Comparison of ENCODE assay signal across 27 cellular contexts in genomic region chr5:178382689-178383276, GRCh38.
DNase-seq lines count a peak whose midpoint lies in the region; TF ChIP-seq lines count a peak whose summit lies in the region.
"Had no signal": no experiment of that assay in that cellular context is flagged by ENCODE, and none has a peak within 500 bp of the region (broad histone marks: within the 10 kb centered on the region; RNA-seq: fewer than 3 reads in every experiment).

No MANE protein-coding gene starts in this region.

- H3K36me3 Mint-ChIP-seq in glutamatergic neuron (ENCODE audit: unreplicated experiment) (no peaks in the 10 kb centered on the region), endothelial cell (ENCODE audit: low read depth, unreplicated experiment) (no peaks in the 10 kb centered on the region)
- H3K36me3 Mint-ChIP-seq: stimulated activated naive B cell treated with anti-CD40 and anti-IgM and Interleukin-4, amounts not matched to agents 10 μg/mL and 1 μg/mL and 100 μg/mL, for 72 hours had no signal

- H4K20me1 ChIP-seq in Karpas-422 (ENCODE audit: insufficient read depth, low read depth, low read length): no peaks in the 10 kb centered on the region

- H3K27ac Mint-ChIP-seq in glutamatergic neuron (ENCODE audit: unreplicated experiment) (no peak overlapping the region), endothelial cell (ENCODE audit: unreplicated experiment) (no peak overlapping the region)
- H3K27ac Mint-ChIP-seq: stimulated activated naive B cell treated with anti-CD40 and anti-IgM and Interleukin-4, amounts not matched to agents 10 μg/mL and 1 μg/mL and 100 μg/mL, for 72 hours had no signal

- peaks cover 12% of the 10 kb centered on the region for H3K4me1 Mint-ChIP-seq in glutamatergic neuron (ENCODE audit: low read depth, unreplicated experiment)
- H3K4me1 Mint-ChIP-seq in endothelial cell (ENCODE audit: unreplicated experiment): peaks cover 21% of the 10 kb centered on the region

- H3K36me3 ChIP-seq in parathyroid adenoma (ENCODE audit: control insufficient read depth, insufficient read depth, low read length) (no peaks in the 10 kb centered on the region), Karpas-422 (ENCODE audit: insufficient read depth, low read length) (no peaks in the 10 kb centered on the region)
- H3K36me3 ChIP-seq: brain microvascular endothelial cell, colonic mucosa, esophagus muscularis mucosa, lower lobe of right lung, SJCRH30, suprapubic skin had no signal

- peaks cover 6% of the 10 kb centered on the region for H3K9me3 Mint-ChIP-seq in glutamatergic neuron (ENCODE audit: unreplicated experiment)
- no peaks in the 10 kb centered on the region for H3K9me3 Mint-ChIP-seq in endothelial cell (ENCODE audit: unreplicated experiment)
- H3K9me3 Mint-ChIP-seq: stimulated activated naive B cell treated with anti-CD40 and anti-IgM and Interleukin-4, amounts not matched to agents 10 μg/mL and 1 μg/mL and 100 μg/mL, for 72 hours had no signal

- H3K9ac ChIP-seq in parathyroid adenoma (no peak overlapping the region), Karpas-422 (ENCODE audit: low read length) (no peak overlapping the region)

- no peaks in the 10 kb centered on the region for H3K9me2 ChIP-seq in Karpas-422 (replicated peaks; ENCODE audit: insufficient read depth, low read length)

- 0 out of 2 replicates have a peak overlapping the region, but pooled peaks have one; percentile 19 for H3K27ac ChIP-seq in HL-60 (replicated peaks)
- H3K27ac ChIP-seq in parathyroid adenoma: no peak overlapping the region
- H3K27ac ChIP-seq in Karpas-422 (ENCODE audit: low read length): no peak overlapping the region
- H3K27ac ChIP-seq: brain microvascular endothelial cell, colonic mucosa, esophagus muscularis mucosa, lower lobe of right lung, SJCRH30, suprapubic skin had no signal

- H3K4me3 ChIP-seq in HL-60 (replicated peaks; ENCODE audit: insufficient read depth, low read length): no peak overlapping the region
- H3K4me3 ChIP-seq in parathyroid adenoma (ENCODE audit: low read depth, low read length): no peak overlapping the region
- no peak overlapping the region for H3K4me3 ChIP-seq in Karpas-422 (ENCODE audit: low read length)
- H3K4me3 ChIP-seq: colonic mucosa, lower lobe of right lung, SJCRH30, suprapubic skin had no signal

- no peak overlapping the region for H3K4me3 Mint-ChIP-seq in glutamatergic neuron (ENCODE audit: unreplicated experiment)
- no peak overlapping the region for H3K4me3 Mint-ChIP-seq in endothelial cell (ENCODE audit: unreplicated experiment)
- H3K4me3 Mint-ChIP-seq: stimulated activated naive B cell treated with anti-CD40 and anti-IgM and Interleukin-4, amounts not matched to agents 10 μg/mL and 1 μg/mL and 100 μg/mL, for 72 hours had no signal

- H2AFZ ChIP-seq in parathyroid adenoma: peak overlapping the region; percentile 42
- no peak overlapping the region for H2AFZ ChIP-seq in Karpas-422 (ENCODE audit: low read length)

- H3K4me1 ChIP-seq in parathyroid adenoma (peaks cover 13% of the 10 kb centered on the region), Karpas-422 (ENCODE audit: low read length) (no peaks in the 10 kb centered on the region)
- H3K4me1 ChIP-seq: colonic mucosa, SJCRH30 had no signal

- no peaks in the 10 kb centered on the region for H3K79me2 ChIP-seq in parathyroid adenoma
- H3K79me2 ChIP-seq in Karpas-422 (ENCODE audit: low read length): no peaks in the 10 kb centered on the region

- H3K9me3 ChIP-seq in parathyroid adenoma (ENCODE audit: control insufficient read depth, low read length): no peaks in the 10 kb centered on the region
- no peaks in the 10 kb centered on the region for H3K9me3 ChIP-seq in Karpas-422 (ENCODE audit: low read length)
- H3K9me3 ChIP-seq: colonic mucosa, esophagus muscularis mucosa, lower lobe of right lung, SJCRH30, suprapubic skin had no signal

- H3K27me3 Mint-ChIP-seq in glutamatergic neuron (ENCODE audit: unreplicated experiment) (peaks cover 6% of the 10 kb centered on the region), endothelial cell (ENCODE audit: unreplicated experiment) (peaks cover 17% of the 10 kb centered on the region)

- TF ChIP-seq CTCF in HL-60 (IDR thresholded peaks at IDR 0.05; ENCODE audit: insufficient read depth, low read length): no peak
- TF ChIP-seq CTCF in glutamatergic neuron (IDR thresholded peaks at IDR 0.05; ENCODE audit: partially characterized antibody, unreplicated experiment): no peak
- no peak for TF ChIP-seq CTCF in parathyroid adenoma (IDR thresholded peaks at IDR 0.05)
- TF ChIP-seq CTCF in endothelial cell (IDR thresholded peaks at IDR 0.05; ENCODE audit: unreplicated experiment): no peak

- H3K27me3 ChIP-seq in HL-60 (ENCODE audit: insufficient read depth, poor library complexity, severe bottlenecking) (no peaks in the 10 kb centered on the region), parathyroid adenoma (ENCODE audit: control insufficient read depth, insufficient read depth, low read length) (no peaks in the 10 kb centered on the region), Karpas-422 (ENCODE audit: low read length) (no peaks in the 10 kb centered on the region)
- H3K27me3 ChIP-seq: colonic mucosa had no signal

- H3K4me2 ChIP-seq in parathyroid adenoma (ENCODE audit: low read length) (peak overlapping the region; percentile 51), Karpas-422 (ENCODE audit: low read depth, low read length, poor library complexity, severe bottlenecking) (no peak overlapping the region)

- DNase-seq in NCI-H82 (lab: John Stamatoyannopoulos, UW) (peak; percentile 15), NCI-H82 treated with DMSO at 0.1 percent for 48 hours (lab: John Stamatoyannopoulos, UW; ENCODE audit: unreplicated experiment) (no peak), HL-60 (ENCODE audit: low read depth in 1 of 2, low spot score in 1 of 2) (no peak), glutamatergic neuron (peak; percentile 13), Karpas-422 (no peak), NCI-H2196 (lab: John Stamatoyannopoulos, UW; ENCODE audit: unreplicated experiment) (no peak), endothelial cell (ENCODE audit: low spot score) (no peak)
- DNase-seq: activated CD4-positive, CD25-positive, alpha-beta regulatory T cell treated with anti-CD3 and anti-CD28 coated beads, Interleukin-2, amount 50 U/mL, for 72 hours; activated T-cell treated with anti-CD3 and anti-CD28 coated beads, Interleukin-2, amount 50 U/mL, for 1 hour; brain microvascular endothelial cell; colonic mucosa; DMS53; effector memory CD4-positive, alpha-beta T cell; foreskin melanocyte; islet precursor cell; lower lobe of right lung; MV-4-11; NCI-H2029; NCI-H446; NK-92 treated with Interleukin-12 subunit alpha and Interleukin-12 subunit beta, amount 100 ng/mL, for 24 hours; stimulated activated CD4-positive, alpha-beta T cell treated with anti-CD3 and anti-CD28 coated beads, Interleukin-4, amount 100 ng/mL, for 1 hour; stimulated activated naive B cell treated with anti-CD40 and anti-IgM and Interleukin-4, amounts not matched to agents 10 μg/mL and 1 μg/mL and 100 μg/mL, for 72 hours; T-helper 1 cell had no signal

Comparison
In these comparisons a context has a peak if more than half of its experiments do, and no peak if none do; other contexts are left out.
1. DNase-seq: peak in NCI-H82 (single experiment) and glutamatergic neuron (single experiment); none in NCI-H82 treated with DMSO at 0.1 percent for 48 hours (single experiment), HL-60 (0 of 2), Karpas-422 (single experiment), NCI-H2196 (single experiment) and endothelial cell (single experiment).